16 cellular contexts compared by ENCODE assay signal in genomic region chr19:38690832-38691231, GRCh38. TPM values are rescaled to one million over a fixed set of nuclear protein-coding genes. Genes with fewer than 3 reads are reported as not detected.
DNase-seq lines count a peak whose midpoint lies in the region; ATAC-seq and TF ChIP-seq lines count a peak whose summit lies in the region.
"Had no signal": no experiment of that assay in that cellular context is flagged by ENCODE, and none has a peak within 500 bp of the region (broad histone marks: within the 10 kb centered on the region; RNA-seq: fewer than 3 reads in every experiment).

No MANE protein-coding gene starts in this region.

- H3K27me3 ChIP-seq in HCT116 (ENCODE audit: insufficient read depth, low read length) (no peaks in the 10 kb centered on the region), thoracic aorta (replicated peaks; ENCODE audit: insufficient read depth) (no peaks in the 10 kb centered on the region)

- H3K9me3 ChIP-seq in HCT116 (ENCODE audit: control insufficient read depth in 1 of 2, insufficient read depth in 1 of 2, low read depth in 1 of 2, low read length in 2 of 2) (no peaks in the 10 kb centered on the region), thoracic aorta (no peaks in the 10 kb centered on the region)

- H3K4me1 ChIP-seq in HCT116 (ENCODE audit: control insufficient read depth in 1 of 2, insufficient read depth in 2 of 2, low read length in 2 of 2) = peaks cover 86 to 100% of the 10 kb centered on the region in 2 experiments
- H3K4me1 ChIP-seq in thoracic aorta (ENCODE audit: control insufficient read depth in 1 of 2, low read depth in 2 of 2) = peaks cover 71 to 96% of the 10 kb centered on the region in 2 donors

- ATAC-seq in HCT116 = no peak
- ATAC-seq in thoracic aorta (ENCODE audit: insufficient number of reproducible peaks, low FRiP score, low read depth) = no peak
- no peak for ATAC-seq in GM18505 (IDR thresholded peaks at IDR 0.05; ENCODE audit: unreplicated experiment)
- ATAC-seq: stimulated activated naive CD8-positive, alpha-beta T cell treated with anti-CD3 and anti-CD28 coated beads, Interleukin-15, amount 100 ng/mL, for 72 hours had no signal

- no peak overlapping the region for H3K4me3 Mint-ChIP-seq in MCF 10A (ENCODE audit: unreplicated experiment)
- no peak overlapping the region for H3K4me3 Mint-ChIP-seq in mesothelial cell of epicardium
- no peak overlapping the region for H3K4me3 Mint-ChIP-seq in endothelial cell (ENCODE audit: unreplicated experiment)
- H3K4me3 Mint-ChIP-seq: stimulated activated naive CD8-positive, alpha-beta T cell treated with anti-CD3 and anti-CD28 coated beads, Interleukin-15, amount 100 ng/mL, for 72 hours had no signal

- peak overlapping the region; percentile 83 for H3K9ac ChIP-seq in HCT116 (ENCODE audit: low read length)

- peaks cover 28% of the 10 kb centered on the region for H3K36me3 Mint-ChIP-seq in MCF 10A (ENCODE audit: insufficient read depth, unreplicated experiment)
- H3K36me3 Mint-ChIP-seq in mesothelial cell of epicardium = peaks cover 20% of the 10 kb centered on the region
- peaks cover 17% of the 10 kb centered on the region for H3K36me3 Mint-ChIP-seq in endothelial cell (ENCODE audit: low read depth, unreplicated experiment)

- H3K27ac Mint-ChIP-seq in MCF 10A (ENCODE audit: low read depth, unreplicated experiment) = peak overlapping the region; percentile 98
- H3K27ac Mint-ChIP-seq in mesothelial cell of epicardium = peak overlapping the region; percentile 100
- no peak overlapping the region for H3K27ac Mint-ChIP-seq in endothelial cell (ENCODE audit: unreplicated experiment)

- TF ChIP-seq RAD21 in HCT116 (IDR thresholded peaks at IDR 0.05; ENCODE audit: low read depth) = no peak

- H3K4me1 Mint-ChIP-seq in MCF 10A (ENCODE audit: insufficient read depth, unreplicated experiment) (peaks cover 63% of the 10 kb centered on the region), mesothelial cell of epicardium (peaks cover 71% of the 10 kb centered on the region), endothelial cell (ENCODE audit: unreplicated experiment) (peaks cover 64% of the 10 kb centered on the region)

- no peak overlapping the region for H2AFZ ChIP-seq in HCT116 (ENCODE audit: low read depth, low read length, poor library complexity, severe bottlenecking)

- intact Hi-C loops in HCT116 (cut with micrococcal nuclease) = no loop called here
- intact Hi-C loops in MCF 10A (cut with micrococcal nuclease) = no loop called here

- no peak for DNase-seq in HCT116 (ENCODE audit: low read depth, low spot score)
- peak; percentile 26 for DNase-seq in MCF 10A (ENCODE audit: unreplicated experiment)
- no peak for DNase-seq in mesothelial cell of epicardium (ENCODE audit: low spot score in 2 of 2, unreplicated experiment in 2 of 2)
- DNase-seq in thoracic aorta (ENCODE audit: low spot score) = no peak
- DNase-seq in endothelial cell (ENCODE audit: low spot score) = no peak
- no peak for DNase-seq in AG08396 (ENCODE audit: low spot score)
- DNase-seq: activated effector memory CD4-positive, alpha-beta T cell treated with Interleukin-2 at 50 U/mL for 16 hours; cerebellar nuclear complex; DND-41; head of caudate nucleus; NCI-H2029 treated with DMSO at 0.1 percent for 48 hours; stimulated activated CD4-positive, alpha-beta T cell treated with anti-CD3 and anti-CD28 coated beads, Interleukin-1b, Interleukin-23, amount 100 ng/mL, for 48 hours; stimulated activated naive CD8-positive, alpha-beta T cell treated with anti-CD3 and anti-CD28 coated beads, Interleukin-15, amount 100 ng/mL, for 72 hours had no signal

- H3K27me3 Mint-ChIP-seq in MCF 10A (ENCODE audit: insufficient read depth, unreplicated experiment) = no peaks in the 10 kb centered on the region
- H3K27me3 Mint-ChIP-seq in mesothelial cell of epicardium (ENCODE audit: low read depth) = no peaks in the 10 kb centered on the region
- H3K27me3 Mint-ChIP-seq in endothelial cell (ENCODE audit: unreplicated experiment) = peaks cover 10% of the 10 kb centered on the region
- H3K27me3 Mint-ChIP-seq: stimulated activated naive CD8-positive, alpha-beta T cell treated with anti-CD3 and anti-CD28 coated beads, Interleukin-15, amount 100 ng/mL, for 72 hours had no signal

- peak overlapping the region; percentile 86 for H3K4me2 ChIP-seq in HCT116 (ENCODE audit: low read length)

- H3K27ac ChIP-seq in HCT116 (ENCODE audit: low read depth, low read length) (peak overlapping the region; percentile 96), thoracic aorta (peak overlapping the region; percentile 99 to 100)
- H3K27ac ChIP-seq: VCaP had no signal

- RAD21 ChIA-PET in HCT116 (lab: Charles Lee; ENCODE audit: low non-redundant PET in 1 of 2, low total read pairs in 2 of 2, uncharacterized antibody in 2 of 2, unreplicated experiment in 2 of 2) = no interaction called here

- BruUV-seq in HCT116 (replicated peaks; lab: Mats Ljungman, UMichigan) = no TSS peak
- BruUV-seq in MCF 10A (replicated peaks; lab: Mats Ljungman, UMichigan) = no TSS peak

- H3K79me2 ChIP-seq in HCT116 (ENCODE audit: insufficient read depth, low read length) = peaks cover 100% of the 10 kb centered on the region

- H3K9me2 ChIP-seq in HCT116 (ENCODE audit: insufficient read depth) = no peaks in the 10 kb centered on the region

- H3K9me3 Mint-ChIP-seq in MCF 10A (ENCODE audit: unreplicated experiment) (no peaks in the 10 kb centered on the region), mesothelial cell of epicardium (peaks cover 10% of the 10 kb centered on the region), endothelial cell (ENCODE audit: unreplicated experiment) (no peaks in the 10 kb centered on the region)
- H3K9me3 Mint-ChIP-seq: stimulated activated naive CD8-positive, alpha-beta T cell treated with anti-CD3 and anti-CD28 coated beads, Interleukin-15, amount 100 ng/mL, for 72 hours had no signal

- TF ChIP-seq POLR2A in HCT116 (IDR thresholded peaks at IDR 0.05; ENCODE audit: borderline replicate concordance, extremely low read depth, insufficient read depth, insufficient read length) (no peak), GM18505 (IDR thresholded peaks at IDR 0.05; ENCODE audit: borderline replicate concordance, extremely low read depth, insufficient read depth, insufficient read length) (no peak)

- POLR2A ChIA-PET in HCT116 (lab: Charles Lee) = interaction anchor here (0.7 to 1.7 kb wide), 3 partner anchors 44 to 184 kb away, joined by 3 to 6 read pairs (median 4); partner anchors contain the start of gene ACTN4
- POLR2A ChIA-PET in MCF 10A (lab: Yijun Ruan, JAX) = interaction anchor here (1.3 to 15.0 kb wide), 8 partner anchors 9 to 158 kb away, joined by 4 to 521 read pairs (median 8); partner anchors contain the start of genes ACTN4 and HNRNPL

- no peaks in the 10 kb centered on the region for H4K20me1 ChIP-seq in HCT116 (ENCODE audit: insufficient read depth)

- H3K36me3 ChIP-seq in HCT116 (ENCODE audit: control insufficient read depth in 1 of 2, insufficient read depth in 2 of 2, low read length in 2 of 2) (peaks cover 2 to 31% of the 10 kb centered on the region in 2 experiments; a peak in 2 of 4 replicates), thoracic aorta (peaks cover 2% of the 10 kb centered on the region)

- H3K4me3 ChIP-seq in HCT116 (replicated peaks in 1 of 2; ENCODE audit: low read depth in 1 of 2, low read length in 2 of 2) = no peak overlapping the region
- no peak overlapping the region for H3K4me3 ChIP-seq in thoracic aorta

- CTCF ChIA-PET in HCT116 (lab: Charles Lee) (no interaction called here), MCF 10A (lab: Yijun Ruan, JAX) (interaction anchor here (0.6 to 2.9 kb wide), 4 partner anchors 43 to 200 kb away, joined by 4 to 9 read pairs (median 5); partner anchors contain the start of gene ACTN4)

- TF ChIP-seq CTCF in HCT116 (IDR thresholded peaks at IDR 0.05 in 2 of 3, conservative IDR thresholded peaks at IDR 0.05 in 1 of 3; ENCODE audit: borderline replicate concordance in 1 of 3, insufficient read depth in 1 of 3, low read depth in 2 of 3, low read length in 2 of 3) (no peak), MCF 10A (IDR thresholded peaks at IDR 0.05; ENCODE audit: unreplicated experiment) (no peak), mesothelial cell of epicardium (IDR thresholded peaks at IDR 0.05; ENCODE audit: unreplicated experiment) (no peak), thoracic aorta (IDR thresholded peaks at IDR 0.05) (no peak), endothelial cell (IDR thresholded peaks at IDR 0.05; ENCODE audit: unreplicated experiment) (no peak)

TF ChIP-seq in HCT116, 20 proteins besides CTCF, POLR2A, EP300 and RAD21 (continues in another document):
- TF ChIP-seq YY1 (IDR thresholded peaks at IDR 0.05; ENCODE audit: extremely low read depth, insufficient replicate concordance, low read depth, low read length) = no peak
- TF ChIP-seq POLR2AphosphoS5 (IDR thresholded peaks at IDR 0.05; ENCODE audit: low read depth, low read length) = no peak
- TF ChIP-seq SP1 (IDR thresholded peaks at IDR 0.05; ENCODE audit: low read depth) = no peak
- TF ChIP-seq EGR1 (IDR thresholded peaks at IDR 0.05; ENCODE audit: low read depth) = no peak
- TF ChIP-seq EZH2 (IDR thresholded peaks at IDR 0.05) = no peak
- TF ChIP-seq ZBTB33 (IDR thresholded peaks at IDR 0.05; ENCODE audit: extremely low read depth, insufficient replicate concordance, low read length) = no peak
- TF ChIP-seq ZNF274 (IDR thresholded peaks at IDR 0.05; ENCODE audit: low read depth, low read length) = no peak

RNA-seq across cellular contexts. Expression of gene ACTN4, which starts 43.4 kb away (rescaled TPM):
- total RNA-seq in HCT116 (2021; ENCODE audit: unreplicated experiment) (651 TPM), MCF 10A (2022) (300 and 320 TPM in 2 replicates), mesothelial cell of epicardium (452 to 469 TPM (median 460 TPM) in 3 replicates), thoracic aorta (1,000 to 10,000 TPM in 1 of 2 donors, 100 to 1,000 TPM in 1; 668 to 1,387 TPM), endothelial cell (ENCODE audit: unreplicated experiment) (744 TPM)
- polyA plus RNA-seq in HCT116 (2012) = 635 and 727 TPM in 2 replicates

RNA-seq across cellular contexts. Expression of gene CAPN12, which starts 53.4 kb away (rescaled TPM):
- total RNA-seq in HCT116 (2021; ENCODE audit: unreplicated experiment) (8.8 TPM), MCF 10A (2022) (not detected in 2 replicates), mesothelial cell of epicardium (6.1 to 6.8 TPM (median 6.7 TPM) in 3 replicates), thoracic aorta (1 to 10 TPM in 1 of 2 donors, under 1 TPM in 1; 0.81 to 2.1 TPM), endothelial cell (ENCODE audit: unreplicated experiment) (2.9 TPM)
- polyA plus RNA-seq in HCT116 (2012) = 8.6 and 10.4 TPM in 2 replicates
- total RNA-seq: myocyte had no signal
